9 cellular contexts compared by ENCODE assay signal in the genomic region with DNA sequence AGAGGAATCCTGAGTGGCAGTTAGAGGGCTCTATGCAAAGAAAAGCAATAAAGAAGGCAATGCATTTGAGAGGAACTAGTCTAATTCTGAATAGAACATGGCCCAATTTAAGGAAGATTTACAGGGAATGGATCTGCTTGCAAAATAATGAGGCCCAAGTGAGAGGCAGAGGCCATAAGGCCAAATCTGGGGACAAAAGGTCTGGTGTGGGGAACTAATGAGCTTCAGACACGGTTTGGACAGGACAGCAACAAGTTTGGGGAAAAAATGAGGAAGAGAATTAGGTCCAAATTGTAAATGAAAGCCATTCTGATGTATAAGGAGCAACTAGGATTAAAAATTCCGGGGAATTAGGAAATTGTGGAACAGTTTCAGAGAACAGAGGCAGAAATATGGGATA.
DNase-seq lines count a peak whose midpoint lies in the region; ATAC-seq, FAIRE-seq and TF ChIP-seq lines count a peak whose summit lies in the region.
"Had no signal": no experiment of that assay in that cellular context is flagged by ENCODE, and none has a peak within 500 bp of the region (broad histone marks: within the 10 kb centered on the region; RNA-seq: fewer than 3 reads in every experiment).

No MANE protein-coding gene starts in this region.

- no peak for ATAC-seq in activated CD8-positive, alpha-beta memory T cell treated with anti-CD3 and anti-CD28 coated beads, Interleukin-2, amount 10 ng/mL, durations not matched to agents 7 days and 5 days
- ATAC-seq in HepG2, result no peak
- ATAC-seq in thoracic aorta (ENCODE audit: insufficient number of reproducible peaks, low FRiP score, low read depth), result no peak

- no peak for TF ChIP-seq RAD21 in HepG2 (CRISPR knock-in tag; IDR thresholded peaks at IDR 0.05)

- 68% methylated on average over 2 of the region's 2 CpGs for WGBS in HepG2 (ENCODE audit: low lambda C conversion rate)

- TF ChIP-seq EP300 in HepG2 (IDR thresholded peaks at IDR 0.05; ENCODE audit: low read depth in 2 of 2, low read length in 2 of 2), result no peak
- no peak for TF ChIP-seq EP300 in HepG2 (CRISPR knock-in tag; IDR thresholded peaks at IDR 0.05; ENCODE audit: borderline replicate concordance)

- H3K4me1 Mint-ChIP-seq in activated CD8-positive, alpha-beta memory T cell treated with anti-CD3 and anti-CD28 coated beads, Interleukin-2, amount 10 ng/mL, durations not matched to agents 7 days and 5 days, result peaks cover 57% of the 10 kb centered on the region

- H3K27ac Mint-ChIP-seq in activated CD8-positive, alpha-beta memory T cell treated with anti-CD3 and anti-CD28 coated beads, Interleukin-2, amount 10 ng/mL, durations not matched to agents 7 days and 5 days, result peak overlapping the region; percentile 16

- H3K4me3 ChIP-seq in HepG2 (replicated peaks in 1 of 3; ENCODE audit: insufficient read depth in 1 of 3, low read depth in 2 of 3, low read length in 3 of 3) (peak overlapping the region in 1 of 3 experiments; percentile 92; a peak in 2 of 6 replicates), thoracic aorta (peak overlapping the region; percentile 92)

- in situ Hi-C loops in HepG2 (cut with HindIII; ENCODE audit: extremely low pct_ligation_motif_present, low pct_unique_long_range_greater_than_20kb), result no loop called here
- in situ Hi-C loops in GM13976 (cut with MboI; ENCODE audit: low sequenced_read_pairs, unreplicated experiment), result no loop called here

- H3K4me3 Mint-ChIP-seq in activated CD8-positive, alpha-beta memory T cell treated with anti-CD3 and anti-CD28 coated beads, Interleukin-2, amount 10 ng/mL, durations not matched to agents 7 days and 5 days, result peak overlapping the region; percentile 78

- no peak for DNase-seq in activated CD8-positive, alpha-beta memory T cell treated with anti-CD3 and anti-CD28 coated beads, Interleukin-2, amount 10 ng/mL, durations not matched to agents 7 days and 5 days
- no peak for DNase-seq in activated CD8-positive, alpha-beta memory T cell treated with anti-CD3 and anti-CD28 coated beads, Interleukin-2, amount 50 U/mL, for 48 hours
- DNase-seq in HepG2 (ENCODE audit: low spot score), result no peak
- no peak for DNase-seq in thoracic aorta (ENCODE audit: low spot score)
- no peak for DNase-seq in GM13976 (ENCODE audit: low spot score)
- DNase-seq in NCI-H774 (lab: John Stamatoyannopoulos, UW), result no peak
- DNase-seq in RPMI8226, result no peak
- DNase-seq: occipital lobe had no signal

- H3K27me3 ChIP-seq in HepG2 (ENCODE audit: control insufficient read depth in 1 of 2, insufficient read depth in 2 of 2, low read length in 2 of 2), result no peaks in the 10 kb centered on the region; a peak in 1 of 5 replicates
- no peaks in the 10 kb centered on the region for H3K27me3 ChIP-seq in thoracic aorta (replicated peaks; ENCODE audit: insufficient read depth)

- H3K36me3 ChIP-seq in HepG2 (replicated peaks in 1 of 2; ENCODE audit: control insufficient read depth in 1 of 2, insufficient read depth in 2 of 2, low read length in 2 of 2), result no peaks in the 10 kb centered on the region
- no peaks in the 10 kb centered on the region for H3K36me3 ChIP-seq in thoracic aorta

- H3K27me3 Mint-ChIP-seq in activated CD8-positive, alpha-beta memory T cell treated with anti-CD3 and anti-CD28 coated beads, Interleukin-2, amount 10 ng/mL, durations not matched to agents 7 days and 5 days, result no peaks in the 10 kb centered on the region

- TF ChIP-seq CTCF in HepG2 (CRISPR knock-in tag; IDR thresholded peaks at IDR 0.05) (no peak), thoracic aorta (IDR thresholded peaks at IDR 0.05) (no peak), GM13976 (IDR thresholded peaks at IDR 0.05; ENCODE audit: borderline replicate concordance, control extremely low read depth, extremely low read depth, insufficient read depth, missing control alignments) (no peak)

- no peak for TF ChIP-seq POLR2A in HepG2 (IDR thresholded peaks at IDR 0.05; ENCODE audit: insufficient read depth in 1 of 2, low read depth in 2 of 2, low read length in 2 of 2)

- peaks cover 8% of the 10 kb centered on the region for H3K36me3 Mint-ChIP-seq in activated CD8-positive, alpha-beta memory T cell treated with anti-CD3 and anti-CD28 coated beads, Interleukin-2, amount 10 ng/mL, durations not matched to agents 7 days and 5 days

- CTCF ChIA-PET in activated CD8-positive, alpha-beta memory T cell treated with anti-CD3 and anti-CD28 coated beads, Interleukin-2, amount 10 ng/mL, durations not matched to agents 7 days and 5 days (lab: Charles Lee), result interaction anchor here (0.7 to 1.3 kb wide), 4 partner anchors 13 to 491 kb away, joined by 3 to 5 read pairs (median 3); no protein-coding TSS in a partner anchor
- CTCF ChIA-PET in HepG2 (lab: Yijun Ruan, JAX; ENCODE audit: low intra/inter-chr PET ratio, low total read pairs), result no interaction called here

- H3K9ac ChIP-seq in HepG2 (ENCODE audit: insufficient read depth, low read depth, low read length), result peak overlapping the region; percentile 82; the same call in 1 of the 2 replicates

- peaks cover 8% of the 10 kb centered on the region for H4K20me1 ChIP-seq in HepG2 (ENCODE audit: insufficient read depth, low read length)

- FAIRE-seq in HepG2 (lab: Jason Lieb, UNC), result no peak

- BruUV-seq in HepG2 (replicated peaks; lab: Mats Ljungman, UMichigan), result no TSS peak

- POLR2A ChIA-PET in HepG2 (lab: Yijun Ruan, JAX), result no interaction called here

- no peaks in the 10 kb centered on the region for H3K9me3 ChIP-seq in HepG2 (ENCODE audit: low read length)
- H3K9me3 ChIP-seq in thoracic aorta, result no peaks in the 10 kb centered on the region

- H3K27ac ChIP-seq in angular gyrus (ENCODE audit: low read depth, low read length) (peak overlapping the region; percentile 99), HepG2 (ENCODE audit: extremely low read length, insufficient read depth, low read length) (no peak overlapping the region), thoracic aorta (peak overlapping the region; percentile 81 to 88)

- H3K4me2 ChIP-seq in HepG2 (ENCODE audit: low read depth, low read length), result peak overlapping the region; percentile 72

- peaks cover 36% of the 10 kb centered on the region for H3K79me2 ChIP-seq in HepG2 (ENCODE audit: insufficient read depth, low read length)

- H3K9me3 Mint-ChIP-seq in activated CD8-positive, alpha-beta memory T cell treated with anti-CD3 and anti-CD28 coated beads, Interleukin-2, amount 10 ng/mL, durations not matched to agents 7 days and 5 days (ENCODE audit: low read depth), result no peaks in the 10 kb centered on the region

- intact Hi-C loops in HepG2 (cut with micrococcal nuclease; ENCODE audit: unreplicated experiment), result no loop called here

- H3K4me1 ChIP-seq in HepG2 (ENCODE audit: insufficient read depth, low read length) (peaks cover 74% of the 10 kb centered on the region), thoracic aorta (ENCODE audit: control insufficient read depth in 1 of 2, low read depth in 2 of 2) (peaks cover 51 to 63% of the 10 kb centered on the region in 2 donors)

- no peak overlapping the region for H2AFZ ChIP-seq in HepG2 (ENCODE audit: low read length)

TF ChIP-seq in HepG2, 621 proteins besides CTCF, POLR2A, EP300 and RAD21 (continues in another document):
- TF ChIP-seq ZNF33A (CRISPR knock-in tag; IDR thresholded peaks at IDR 0.05; ENCODE audit: borderline replicate concordance), result no peak
- no peak for TF ChIP-seq NFRKB (IDR thresholded peaks at IDR 0.05)
- TF ChIP-seq GFI1 (CRISPR knock-in tag; IDR thresholded peaks at IDR 0.05; ENCODE audit: borderline replicate concordance), result no peak
- TF ChIP-seq FOXM1 (CRISPR knock-in tag; IDR thresholded peaks at IDR 0.05), result no peak
- TF ChIP-seq MBNL3 (CRISPR knock-in tag; conservative IDR thresholded peaks at IDR 0.05), result no peak
- TF ChIP-seq, protein P1, sequence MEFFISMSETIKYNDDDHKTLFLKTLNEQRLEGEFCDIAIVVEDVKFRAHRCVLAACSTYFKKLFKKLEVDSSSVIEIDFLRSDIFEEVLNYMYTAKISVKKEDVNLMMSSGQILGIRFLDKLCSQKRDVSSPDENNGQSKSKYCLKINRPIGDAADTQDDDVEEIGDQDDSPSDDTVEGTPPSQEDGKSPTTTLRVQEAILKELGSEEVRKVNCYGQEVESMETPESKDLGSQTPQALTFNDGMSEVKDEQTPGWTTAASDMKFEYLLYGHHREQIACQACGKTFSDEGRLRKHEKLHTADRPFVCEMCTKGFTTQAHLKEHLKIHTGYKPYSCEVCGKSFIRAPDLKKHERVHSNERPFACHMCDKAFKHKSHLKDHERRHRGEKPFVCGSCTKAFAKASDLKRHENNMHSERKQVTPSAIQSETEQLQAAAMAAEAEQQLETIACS (CRISPR knock-in tag; IDR thresholded peaks at IDR 0.05), result no peak
- TF ChIP-seq TP53 (CRISPR knock-in tag; conservative IDR thresholded peaks at IDR 0.05), result no peak
- TF ChIP-seq ZIK1 (CRISPR knock-in tag; IDR thresholded peaks at IDR 0.05; ENCODE audit: borderline replicate concordance, low read depth), result no peak
